Comparison of ENCODE assay signal across 9 cellular contexts in genomic region chr5:157816682-157817268, GRCh38. TPM values are rescaled to one million over a fixed set of nuclear protein-coding genes. Genes with fewer than 3 reads are reported as not detected.
DNase-seq lines count a peak whose midpoint lies in the region; ATAC-seq and TF ChIP-seq lines count a peak whose summit lies in the region.
"Had no signal": no experiment of that assay in that cellular context is flagged by ENCODE, and none has a peak within 500 bp of the region (broad histone marks: within the 10 kb centered on the region; RNA-seq: fewer than 3 reads in every experiment).

No MANE protein-coding gene starts in this region.

- H3K36me3 Mint-ChIP-seq in stimulated activated effector memory CD8-positive, alpha-beta T cell treated with anti-CD3 and anti-CD28 coated beads, Interleukin-12 subunit alpha, Interleukin-12 subunit beta, amount 100 ng/mL, for 72 hours: peaks cover 56% of the 10 kb centered on the region

- TF ChIP-seq POLR2A in GM18505 (IDR thresholded peaks at IDR 0.05; ENCODE audit: borderline replicate concordance, extremely low read depth, insufficient read depth, insufficient read length): no peak

- no peak overlapping the region for H2AK5ac ChIP-seq in mesenchymal stem cell (ENCODE audit: low read length, severe bottlenecking)

- peaks cover 15% of the 10 kb centered on the region for H3K79me1 ChIP-seq in mesenchymal stem cell (replicated peaks; ENCODE audit: low read length, poor library complexity, severe bottlenecking)

- H3K23ac ChIP-seq in mesenchymal stem cell (ENCODE audit: low read length in 2 of 2): no peak overlapping the region

- no peak overlapping the region for H2BK5ac ChIP-seq in mesenchymal stem cell (ENCODE audit: low read depth, low read length, poor library complexity, severe bottlenecking)

- H4K20me1 ChIP-seq in BLaER1: peaks cover 48% of the 10 kb centered on the region
- peaks cover 23% of the 10 kb centered on the region for H4K20me1 ChIP-seq in GM23248 (ENCODE audit: insufficient read depth)

- H2BK12ac ChIP-seq in mesenchymal stem cell (ENCODE audit: low read length in 2 of 2): no peak overlapping the region

- no peak overlapping the region for H3K9ac ChIP-seq in BLaER1
- no peak overlapping the region for H3K9ac ChIP-seq in GM23248
- peak overlapping the region; percentile 53 for H3K9ac ChIP-seq in mesenchymal stem cell (ENCODE audit: low read length)

- peaks cover 36% of the 10 kb centered on the region for H3K36me3 ChIP-seq in BLaER1
- peaks cover 34% of the 10 kb centered on the region for H3K36me3 ChIP-seq in GM23248 (ENCODE audit: low read depth)
- H3K36me3 ChIP-seq in ascending aorta: peaks cover 11 to 27% of the 10 kb centered on the region in 2 donors
- H3K36me3 ChIP-seq in mesenchymal stem cell (ENCODE audit: control insufficient read depth in 1 of 2, insufficient read depth in 2 of 2, low read depth in 1 of 2, low read length in 2 of 2): peaks cover 3 to 45% of the 10 kb centered on the region in 2 experiments

- H2AFZ ChIP-seq in GM23248 (no peak overlapping the region), mesenchymal stem cell (ENCODE audit: low read depth, low read length) (no peak overlapping the region)

- H3K4me1 ChIP-seq in BLaER1 (peaks cover 33% of the 10 kb centered on the region), GM23248 (ENCODE audit: insufficient read depth) (peaks cover 7% of the 10 kb centered on the region; the same call in 1 of the 2 replicates), ascending aorta (peaks cover 0 to 5% of the 10 kb centered on the region in 2 donors), mesenchymal stem cell (ENCODE audit: control insufficient read depth, insufficient read depth, low read depth, low read length) (peaks cover 8% of the 10 kb centered on the region)

- peaks cover 13% of the 10 kb centered on the region for H3K4me1 Mint-ChIP-seq in stimulated activated effector memory CD8-positive, alpha-beta T cell treated with anti-CD3 and anti-CD28 coated beads, Interleukin-12 subunit alpha, Interleukin-12 subunit beta, amount 100 ng/mL, for 72 hours

- peaks cover 14% of the 10 kb centered on the region; the same call in 1 of the 2 replicates for H3F3A ChIP-seq in GM23248 (ENCODE audit: insufficient read depth)

- no peak overlapping the region for H4K8ac ChIP-seq in mesenchymal stem cell (ENCODE audit: low read length)

- H3K27ac ChIP-seq in BLaER1 (no peak overlapping the region), GM23248 (no peak overlapping the region), ascending aorta (no peak overlapping the region), mesenchymal stem cell (ENCODE audit: low read length, poor library complexity, severe bottlenecking) (no peak overlapping the region)

- H3K18ac ChIP-seq in mesenchymal stem cell (ENCODE audit: low read depth in 1 of 2, low read length in 2 of 2): no peak overlapping the region

- no peak overlapping the region for H3K4me3 Mint-ChIP-seq in stimulated activated effector memory CD8-positive, alpha-beta T cell treated with anti-CD3 and anti-CD28 coated beads, Interleukin-12 subunit alpha, Interleukin-12 subunit beta, amount 100 ng/mL, for 72 hours

- DNase-seq in GM23248 (peak; percentile 39), ascending aorta (ENCODE audit: low spot score in 2 of 2) (no peak), mesenchymal stem cell (peak; percentile 17), NCI-H774 (lab: John Stamatoyannopoulos, UW) (no peak)
- no peak for DNase-seq in stimulated activated effector memory CD8-positive, alpha-beta T cell treated with anti-CD3 and anti-CD28 coated beads, Interleukin-12 subunit alpha, Interleukin-12 subunit beta, amount 100 ng/mL, for 72 hours (ENCODE audit: low spot score in 2 of 2)
- DNase-seq: activated T-cell treated with anti-CD3 and anti-CD28 coated beads for 4 hours had no signal

- in situ Hi-C loops in GM23248 (cut with MboI): loop anchor here (25.0 kb wide), 1 partner anchor 1321 kb away; no protein-coding TSS in a partner anchor

- H3K9me2 ChIP-seq in GM23248 (ENCODE audit: insufficient read depth): no peaks in the 10 kb centered on the region

- no peak overlapping the region for H3K27ac Mint-ChIP-seq in stimulated activated effector memory CD8-positive, alpha-beta T cell treated with anti-CD3 and anti-CD28 coated beads, Interleukin-12 subunit alpha, Interleukin-12 subunit beta, amount 100 ng/mL, for 72 hours

- H3K9me3 ChIP-seq in BLaER1 (peaks cover 1% of the 10 kb centered on the region; the same call in 1 of the 2 replicates), GM23248 (ENCODE audit: low read depth) (no peaks in the 10 kb centered on the region), ascending aorta (no peaks in the 10 kb centered on the region), mesenchymal stem cell (ENCODE audit: control insufficient read depth, low read length) (no peaks in the 10 kb centered on the region)

- peaks cover 78% of the 10 kb centered on the region for H3K79me2 ChIP-seq in GM23248 (ENCODE audit: insufficient read depth)

- WGBS in GM23248 (ENCODE audit: low coverage in 1 of 2, low lambda C conversion rate in 2 of 2, missing lambda C conversion rate in 2 of 2), 2 experiments: 2 to 5% methylated on average over 1 of the region's 1 CpG
- WGBS in mesenchymal stem cell: 80% methylated on average over 1 of the region's 1 CpG

- no peak overlapping the region for H3K4me3 ChIP-seq in BLaER1
- no peak overlapping the region for H3K4me3 ChIP-seq in GM23248
- no peak overlapping the region for H3K4me3 ChIP-seq in ascending aorta
- H3K4me3 ChIP-seq in mesenchymal stem cell (ENCODE audit: insufficient read depth in 1 of 2, low read depth in 1 of 2, low read length in 2 of 2): no peak overlapping the region

- no peak overlapping the region for H3K14ac ChIP-seq in mesenchymal stem cell (ENCODE audit: low read length in 2 of 2)

- intact Hi-C loops in ascending aorta (cut with DNase I): loop anchor here (1.0 kb wide), 1 partner anchor 132 kb away; no protein-coding TSS in a partner anchor

- H3K4me2 ChIP-seq in BLaER1: peak overlapping the region; percentile 52; the same call in 1 of the 2 replicates
- H3K4me2 ChIP-seq in GM23248 (ENCODE audit: unreplicated experiment): no peak overlapping the region
- no peak overlapping the region for H3K4me2 ChIP-seq in mesenchymal stem cell (ENCODE audit: low read length, poor library complexity, severe bottlenecking)

- TF ChIP-seq CTCF in ascending aorta (IDR thresholded peaks at IDR 0.05): peak; percentile 32 to 68 (median 59)

- H4K91ac ChIP-seq in mesenchymal stem cell (ENCODE audit: low read length): no peak overlapping the region

- no peak overlapping the region for H3K4ac ChIP-seq in mesenchymal stem cell (ENCODE audit: low read depth in 1 of 2, low read length in 2 of 2)

- no peak for ATAC-seq in stimulated activated effector memory CD8-positive, alpha-beta T cell treated with anti-CD3 and anti-CD28 coated beads, Interleukin-12 subunit alpha, Interleukin-12 subunit beta, amount 100 ng/mL, for 72 hours
- ATAC-seq in HG03469 (IDR thresholded peaks at IDR 0.05; ENCODE audit: unreplicated experiment): no peak
- ATAC-seq in GM18505 (IDR thresholded peaks at IDR 0.05; ENCODE audit: unreplicated experiment): no peak

- H2BK15ac ChIP-seq in mesenchymal stem cell (ENCODE audit: low read depth, poor library complexity, severe bottlenecking): no peak overlapping the region

- no peaks in the 10 kb centered on the region for H3K27me3 ChIP-seq in BLaER1
- no peaks in the 10 kb centered on the region for H3K27me3 ChIP-seq in GM23248 (replicated peaks; ENCODE audit: insufficient read depth)
- no peaks in the 10 kb centered on the region for H3K27me3 ChIP-seq in ascending aorta
- H3K27me3 ChIP-seq in mesenchymal stem cell (ENCODE audit: control insufficient read depth in 1 of 2, insufficient read depth in 1 of 2, low read length in 2 of 2): no peaks in the 10 kb centered on the region

- no peak overlapping the region for H2BK120ac ChIP-seq in mesenchymal stem cell (ENCODE audit: low read depth, low read length)

- no peaks in the 10 kb centered on the region for H3K9me3 Mint-ChIP-seq in stimulated activated effector memory CD8-positive, alpha-beta T cell treated with anti-CD3 and anti-CD28 coated beads, Interleukin-12 subunit alpha, Interleukin-12 subunit beta, amount 100 ng/mL, for 72 hours

RNA-seq across cellular contexts. Expression of gene CLINT1, which starts 42.2 kb away (rescaled TPM):
- 56.1 and 70.9 TPM in 2 replicates for total RNA-seq in GM23248 (2014; rRNA removed; shearing (Covaris generic))
- polyA plus RNA-seq in GM23248 (2016; fragmentation: Nextera tagmentation; extraction: Ambion mirVana): 68.4 and 69.3 TPM in 2 replicates
- 16.4 TPM for total RNA-seq in ascending aorta
- 61.1 TPM for polyA plus RNA-seq in mesenchymal stem cell (2013, experiment 1 of 2)
- 61.0 TPM for polyA plus RNA-seq in mesenchymal stem cell (2013, experiment 2 of 2)

Comparison
In these comparisons a context has a peak if more than half of its experiments do, and no peak if none do; other contexts are left out.
1. DNase-seq: peak in GM23248 (single experiment) and mesenchymal stem cell (single experiment); none in ascending aorta (0 of 2), stimulated activated effector memory CD8-positive, alpha-beta T cell treated with anti-CD3 and anti-CD28 coated beads, Interleukin-12 subunit alpha, Interleukin-12 subunit beta, amount 100 ng/mL, for 72 hours (0 of 2) and NCI-H774 (single experiment).